1 cellular context compared by ENCODE assay signal in genomic region chr9:137114613-137115393, GRCh38.
TF ChIP-seq lines count a peak whose summit lies in the region.

TSS of gene DPP7 (minus strand) at chr9:137114733. CDS start at chr9:137114713, 20 bp downstream.

TF ChIP-seq in K562, 482 proteins besides CTCF, POLR2A, EP300 and RAD21 (continued from another document and continues in another):
- TF ChIP-seq, protein P1, sequence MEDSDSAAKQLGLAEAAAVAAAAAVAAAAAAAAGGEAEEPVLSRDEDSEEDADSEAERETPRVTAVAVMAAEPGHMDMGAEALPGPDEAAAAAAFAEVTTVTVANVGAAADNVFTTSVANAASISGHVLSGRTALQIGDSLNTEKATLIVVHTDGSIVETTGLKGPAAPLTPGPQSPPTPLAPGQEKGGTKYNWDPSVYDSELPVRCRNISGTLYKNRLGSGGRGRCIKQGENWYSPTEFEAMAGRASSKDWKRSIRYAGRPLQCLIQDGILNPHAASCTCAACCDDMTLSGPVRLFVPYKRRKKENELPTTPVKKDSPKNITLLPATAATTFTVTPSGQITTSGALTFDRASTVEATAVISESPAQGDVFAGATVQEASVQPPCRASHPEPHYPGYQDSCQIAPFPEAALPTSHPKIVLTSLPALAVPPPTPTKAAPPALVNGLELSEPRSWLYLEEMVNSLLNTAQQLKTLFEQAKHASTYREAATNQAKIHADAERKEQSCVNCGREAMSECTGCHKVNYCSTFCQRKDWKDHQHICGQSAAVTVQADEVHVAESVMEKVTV (CRISPR knock-in tag; IDR thresholded peaks at IDR 0.05), result no peak
- no peak for TF ChIP-seq ZNF239 (CRISPR knock-in tag; IDR thresholded peaks at IDR 0.05)
- no peak for TF ChIP-seq TCFL5 (CRISPR knock-in tag; conservative IDR thresholded peaks at IDR 0.05)
- no peak; the same call in 1 of the 2 replicates for TF ChIP-seq MBD2 (IDR thresholded peaks at IDR 0.05; ENCODE audit: borderline replicate concordance, low read depth)
- peak; percentile 36 for TF ChIP-seq CBFA2T2 (conservative IDR thresholded peaks at IDR 0.05)
- no peak for TF ChIP-seq TRIM28 (IDR thresholded peaks at IDR 0.05)
- peak; percentile 90 for TF ChIP-seq ZNF263 (CRISPR knock-in tag; IDR thresholded peaks at IDR 0.05; ENCODE audit: borderline replicate concordance)
- no peak for TF ChIP-seq MEF2A (IDR thresholded peaks at IDR 0.05; ENCODE audit: control insufficient read depth, low read depth, low read length)
- TF ChIP-seq E2F8 (IDR thresholded peaks at IDR 0.05; ENCODE audit: low read depth, partially characterized antibody), result no peak
- TF ChIP-seq ZZZ3 (IDR thresholded peaks at IDR 0.05), result no peak
- TF ChIP-seq GABPB1 (CRISPR knock-in tag; IDR thresholded peaks at IDR 0.05), result no peak
- TF ChIP-seq UBTF (IDR thresholded peaks at IDR 0.05; ENCODE audit: borderline replicate concordance in 1 of 2, low read depth in 2 of 2, low read length in 2 of 2), result peak; percentile 54 to 58; a peak in 2 of 4 replicates
- TF ChIP-seq ELF1 (tag; IDR thresholded peaks at IDR 0.05), result no peak
- TF ChIP-seq, protein P2, sequence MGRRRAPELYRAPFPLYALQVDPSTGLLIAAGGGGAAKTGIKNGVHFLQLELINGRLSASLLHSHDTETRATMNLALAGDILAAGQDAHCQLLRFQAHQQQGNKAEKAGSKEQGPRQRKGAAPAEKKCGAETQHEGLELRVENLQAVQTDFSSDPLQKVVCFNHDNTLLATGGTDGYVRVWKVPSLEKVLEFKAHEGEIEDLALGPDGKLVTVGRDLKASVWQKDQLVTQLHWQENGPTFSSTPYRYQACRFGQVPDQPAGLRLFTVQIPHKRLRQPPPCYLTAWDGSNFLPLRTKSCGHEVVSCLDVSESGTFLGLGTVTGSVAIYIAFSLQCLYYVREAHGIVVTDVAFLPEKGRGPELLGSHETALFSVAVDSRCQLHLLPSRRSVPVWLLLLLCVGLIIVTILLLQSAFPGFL (CRISPR knock-in tag; IDR thresholded peaks at IDR 0.05), result no peak
- TF ChIP-seq NCOA1 (IDR thresholded peaks at IDR 0.05; ENCODE audit: low read depth), result no peak
- peak; percentile 24 for TF ChIP-seq TBP (optimal IDR thresholded peaks at IDR 0.05; ENCODE audit: low read depth, low read length)
- no peak for TF ChIP-seq ZNF354B (CRISPR knock-in tag; IDR thresholded peaks at IDR 0.05)
- no peak for TF ChIP-seq ILK (tag; IDR thresholded peaks at IDR 0.05; ENCODE audit: borderline replicate concordance, low read depth)
- TF ChIP-seq, protein P3, sequence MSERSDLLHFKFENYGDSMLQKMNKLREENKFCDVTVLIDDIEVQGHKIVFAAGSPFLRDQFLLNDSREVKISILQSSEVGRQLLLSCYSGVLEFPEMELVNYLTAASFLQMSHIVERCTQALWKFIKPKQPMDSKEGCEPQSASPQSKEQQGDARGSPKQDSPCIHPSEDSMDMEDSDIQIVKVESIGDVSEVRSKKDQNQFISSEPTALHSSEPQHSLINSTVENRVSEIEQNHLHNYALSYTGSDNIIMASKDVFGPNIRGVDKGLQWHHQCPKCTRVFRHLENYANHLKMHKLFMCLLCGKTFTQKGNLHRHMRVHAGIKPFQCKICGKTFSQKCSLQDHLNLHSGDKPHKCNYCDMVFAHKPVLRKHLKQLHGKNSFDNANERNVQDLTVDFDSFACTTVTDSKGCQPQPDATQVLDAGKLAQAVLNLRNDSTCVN (CRISPR knock-in tag; IDR thresholded peaks at IDR 0.05), result no peak
- TF ChIP-seq BMI1 (IDR thresholded peaks at IDR 0.05; ENCODE audit: low read length), result no peak
- TF ChIP-seq TOE1 (IDR thresholded peaks at IDR 0.05; ENCODE audit: borderline replicate concordance), result no peak
- no peak for TF ChIP-seq TOE1 (CRISPR knock-in tag; IDR thresholded peaks at IDR 0.05; ENCODE audit: borderline replicate concordance, low read depth)
- TF ChIP-seq RBFOX2 (IDR thresholded peaks at IDR 0.05; ENCODE audit: low read depth, low read length), result peak; percentile 72
- TF ChIP-seq NFATC3 (IDR thresholded peaks at IDR 0.05), result no peak
- TF ChIP-seq BCL6 (CRISPR knock-in tag; IDR thresholded peaks at IDR 0.05), result no peak
- 0 out of 2 replicates have a peak, but pooled peaks have one; percentile 7 for TF ChIP-seq NFIC (IDR thresholded peaks at IDR 0.05)
- no peak for TF ChIP-seq RUNX1 (IDR thresholded peaks at IDR 0.05; ENCODE audit: low read depth)
- no peak for TF ChIP-seq ZNF444 (CRISPR knock-in tag; IDR thresholded peaks at IDR 0.05)
- TF ChIP-seq CXXC5 (CRISPR knock-in tag; IDR thresholded peaks at IDR 0.05), result peak; percentile 93
- no peak for TF ChIP-seq MTF1 (CRISPR knock-in tag; IDR thresholded peaks at IDR 0.05; ENCODE audit: borderline replicate concordance)
- no peak for TF ChIP-seq U2AF2 (optimal IDR thresholded peaks at IDR 0.05; ENCODE audit: low read depth, low read length)
- no peak for TF ChIP-seq TAL1 (IDR thresholded peaks at IDR 0.05)
- no peak for TF ChIP-seq ZSCAN29 (IDR thresholded peaks at IDR 0.05)
- no peak for TF ChIP-seq NCOA2 (IDR thresholded peaks at IDR 0.05; ENCODE audit: partially characterized antibody in 2 of 2)
- TF ChIP-seq, protein P4, sequence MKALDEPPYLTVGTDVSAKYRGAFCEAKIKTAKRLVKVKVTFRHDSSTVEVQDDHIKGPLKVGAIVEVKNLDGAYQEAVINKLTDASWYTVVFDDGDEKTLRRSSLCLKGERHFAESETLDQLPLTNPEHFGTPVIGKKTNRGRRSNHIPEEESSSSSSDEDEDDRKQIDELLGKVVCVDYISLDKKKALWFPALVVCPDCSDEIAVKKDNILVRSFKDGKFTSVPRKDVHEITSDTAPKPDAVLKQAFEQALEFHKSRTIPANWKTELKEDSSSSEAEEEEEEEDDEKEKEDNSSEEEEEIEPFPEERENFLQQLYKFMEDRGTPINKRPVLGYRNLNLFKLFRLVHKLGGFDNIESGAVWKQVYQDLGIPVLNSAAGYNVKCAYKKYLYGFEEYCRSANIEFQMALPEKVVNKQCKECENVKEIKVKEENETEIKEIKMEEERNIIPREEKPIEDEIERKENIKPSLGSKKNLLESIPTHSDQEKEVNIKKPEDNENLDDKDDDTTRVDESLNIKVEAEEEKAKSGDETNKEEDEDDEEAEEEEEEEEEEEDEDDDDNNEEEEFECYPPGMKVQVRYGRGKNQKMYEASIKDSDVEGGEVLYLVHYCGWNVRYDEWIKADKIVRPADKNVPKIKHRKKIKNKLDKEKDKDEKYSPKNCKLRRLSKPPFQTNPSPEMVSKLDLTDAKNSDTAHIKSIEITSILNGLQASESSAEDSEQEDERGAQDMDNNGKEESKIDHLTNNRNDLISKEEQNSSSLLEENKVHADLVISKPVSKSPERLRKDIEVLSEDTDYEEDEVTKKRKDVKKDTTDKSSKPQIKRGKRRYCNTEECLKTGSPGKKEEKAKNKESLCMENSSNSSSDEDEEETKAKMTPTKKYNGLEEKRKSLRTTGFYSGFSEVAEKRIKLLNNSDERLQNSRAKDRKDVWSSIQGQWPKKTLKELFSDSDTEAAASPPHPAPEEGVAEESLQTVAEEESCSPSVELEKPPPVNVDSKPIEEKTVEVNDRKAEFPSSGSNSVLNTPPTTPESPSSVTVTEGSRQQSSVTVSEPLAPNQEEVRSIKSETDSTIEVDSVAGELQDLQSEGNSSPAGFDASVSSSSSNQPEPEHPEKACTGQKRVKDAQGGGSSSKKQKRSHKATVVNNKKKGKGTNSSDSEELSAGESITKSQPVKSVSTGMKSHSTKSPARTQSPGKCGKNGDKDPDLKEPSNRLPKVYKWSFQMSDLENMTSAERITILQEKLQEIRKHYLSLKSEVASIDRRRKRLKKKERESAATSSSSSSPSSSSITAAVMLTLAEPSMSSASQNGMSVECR (CRISPR knock-in tag; IDR thresholded peaks at IDR 0.05), result peak; percentile 81
- no peak for TF ChIP-seq PYGO2 (tag; IDR thresholded peaks at IDR 0.05)
- TF ChIP-seq ESRRA (IDR thresholded peaks at IDR 0.05; ENCODE audit: borderline replicate concordance, low read depth), result no peak
- TF ChIP-seq, protein P5, sequence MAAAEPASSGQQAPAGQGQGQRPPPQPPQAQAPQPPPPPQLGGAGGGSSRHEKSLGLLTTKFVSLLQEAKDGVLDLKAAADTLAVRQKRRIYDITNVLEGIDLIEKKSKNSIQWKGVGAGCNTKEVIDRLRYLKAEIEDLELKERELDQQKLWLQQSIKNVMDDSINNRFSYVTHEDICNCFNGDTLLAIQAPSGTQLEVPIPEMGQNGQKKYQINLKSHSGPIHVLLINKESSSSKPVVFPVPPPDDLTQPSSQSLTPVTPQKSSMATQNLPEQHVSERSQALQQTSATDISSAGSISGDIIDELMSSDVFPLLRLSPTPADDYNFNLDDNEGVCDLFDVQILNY (CRISPR knock-in tag; IDR thresholded peaks at IDR 0.05), result no peak
- TF ChIP-seq KDM1A (IDR thresholded peaks at IDR 0.05), result no peak
- TF ChIP-seq, protein P6, sequence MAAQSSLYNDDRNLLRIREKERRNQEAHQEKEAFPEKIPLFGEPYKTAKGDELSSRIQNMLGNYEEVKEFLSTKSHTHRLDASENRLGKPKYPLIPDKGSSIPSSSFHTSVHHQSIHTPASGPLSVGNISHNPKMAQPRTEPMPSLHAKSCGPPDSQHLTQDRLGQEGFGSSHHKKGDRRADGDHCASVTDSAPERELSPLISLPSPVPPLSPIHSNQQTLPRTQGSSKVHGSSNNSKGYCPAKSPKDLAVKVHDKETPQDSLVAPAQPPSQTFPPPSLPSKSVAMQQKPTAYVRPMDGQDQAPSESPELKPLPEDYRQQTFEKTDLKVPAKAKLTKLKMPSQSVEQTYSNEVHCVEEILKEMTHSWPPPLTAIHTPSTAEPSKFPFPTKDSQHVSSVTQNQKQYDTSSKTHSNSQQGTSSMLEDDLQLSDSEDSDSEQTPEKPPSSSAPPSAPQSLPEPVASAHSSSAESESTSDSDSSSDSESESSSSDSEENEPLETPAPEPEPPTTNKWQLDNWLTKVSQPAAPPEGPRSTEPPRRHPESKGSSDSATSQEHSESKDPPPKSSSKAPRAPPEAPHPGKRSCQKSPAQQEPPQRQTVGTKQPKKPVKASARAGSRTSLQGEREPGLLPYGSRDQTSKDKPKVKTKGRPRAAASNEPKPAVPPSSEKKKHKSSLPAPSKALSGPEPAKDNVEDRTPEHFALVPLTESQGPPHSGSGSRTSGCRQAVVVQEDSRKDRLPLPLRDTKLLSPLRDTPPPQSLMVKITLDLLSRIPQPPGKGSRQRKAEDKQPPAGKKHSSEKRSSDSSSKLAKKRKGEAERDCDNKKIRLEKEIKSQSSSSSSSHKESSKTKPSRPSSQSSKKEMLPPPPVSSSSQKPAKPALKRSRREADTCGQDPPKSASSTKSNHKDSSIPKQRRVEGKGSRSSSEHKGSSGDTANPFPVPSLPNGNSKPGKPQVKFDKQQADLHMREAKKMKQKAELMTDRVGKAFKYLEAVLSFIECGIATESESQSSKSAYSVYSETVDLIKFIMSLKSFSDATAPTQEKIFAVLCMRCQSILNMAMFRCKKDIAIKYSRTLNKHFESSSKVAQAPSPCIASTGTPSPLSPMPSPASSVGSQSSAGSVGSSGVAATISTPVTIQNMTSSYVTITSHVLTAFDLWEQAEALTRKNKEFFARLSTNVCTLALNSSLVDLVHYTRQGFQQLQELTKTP (IDR thresholded peaks at IDR 0.05; ENCODE audit: low read depth in 1 of 2, partially characterized antibody in 2 of 2), result no peak
- 0 out of 2 replicates have a peak, but pooled peaks have one; percentile 45 for TF ChIP-seq SP1 (CRISPR knock-in tag; IDR thresholded peaks at IDR 0.05)
- TF ChIP-seq, protein P7, sequence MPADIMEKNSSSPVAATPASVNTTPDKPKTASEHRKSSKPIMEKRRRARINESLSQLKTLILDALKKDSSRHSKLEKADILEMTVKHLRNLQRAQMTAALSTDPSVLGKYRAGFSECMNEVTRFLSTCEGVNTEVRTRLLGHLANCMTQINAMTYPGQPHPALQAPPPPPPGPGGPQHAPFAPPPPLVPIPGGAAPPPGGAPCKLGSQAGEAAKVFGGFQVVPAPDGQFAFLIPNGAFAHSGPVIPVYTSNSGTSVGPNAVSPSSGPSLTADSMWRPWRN (IDR thresholded peaks at IDR 0.05; ENCODE audit: low read depth), result no peak
- TF ChIP-seq USF1 (CRISPR knock-in tag; IDR thresholded peaks at IDR 0.05), result peak; percentile 87
- peak; percentile 85 for TF ChIP-seq CCNT2 (IDR thresholded peaks at IDR 0.05; ENCODE audit: borderline replicate concordance, extremely low read depth, insufficient read length, low read depth, low read length)
- TF ChIP-seq TFAM (CRISPR knock-in tag; conservative IDR thresholded peaks at IDR 0.05), result no peak
- no peak for TF ChIP-seq POLR2H (tag; IDR thresholded peaks at IDR 0.05; ENCODE audit: low read depth)
